ENCODE assay signal across 9 cellular contexts in the genomic region with DNA sequence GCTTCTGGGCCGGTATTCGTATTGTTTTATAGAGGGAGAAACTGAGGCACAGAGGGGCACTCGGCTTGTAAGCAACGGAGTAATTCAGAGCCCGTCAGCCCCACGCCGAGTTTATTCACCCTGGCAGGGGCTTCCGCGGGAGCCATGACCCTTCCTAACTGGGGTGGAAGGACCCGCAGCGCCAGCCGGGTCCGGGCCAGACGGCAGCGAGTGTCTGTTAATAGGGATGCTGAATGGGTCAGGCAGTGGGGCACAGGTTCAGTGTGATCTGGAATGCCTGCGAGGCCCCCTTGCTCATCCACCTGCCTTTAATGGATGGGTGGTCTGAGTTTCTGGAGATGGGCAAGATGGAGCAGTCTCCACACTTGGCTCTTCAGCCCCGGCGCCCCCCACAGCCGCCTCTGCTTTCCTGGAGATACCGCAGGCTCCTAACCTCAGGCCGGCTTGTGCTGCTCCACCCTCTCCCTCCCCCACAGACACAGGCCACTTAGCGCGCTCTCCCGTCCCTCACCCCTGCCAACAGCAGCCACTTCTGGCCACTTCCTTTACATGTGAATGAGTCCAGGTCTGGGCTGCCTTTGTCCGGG.
DNase-seq lines count a peak whose midpoint lies in the region; ATAC-seq and TF ChIP-seq lines count a peak whose summit lies in the region.
"Had no signal": no experiment of that assay in that cellular context is flagged by ENCODE, and none has a peak within 500 bp of the region (broad histone marks: within the 10 kb centered on the region; RNA-seq: fewer than 3 reads in every experiment).

No MANE protein-coding gene starts in this region.

- H3K4me3 ChIP-seq in BE2C (ENCODE audit: low read depth, low read length) (peak overlapping the region; percentile 53), mucosa of rectum (ENCODE audit: low read length in 2 of 2) (peak overlapping the region; percentile 43 to 45)

- peak overlapping the region; percentile 8 to 63 for H3K9ac ChIP-seq in mucosa of rectum (ENCODE audit: low read depth in 1 of 2, low read length in 2 of 2)

- TF ChIP-seq CTCF in BE2C (IDR thresholded peaks at IDR 0.05; ENCODE audit: low read depth, low read length), result no peak

- no peak for ATAC-seq in GM21619 (IDR thresholded peaks at IDR 0.05; ENCODE audit: unreplicated experiment)
- no peak for ATAC-seq in GM21825 (IDR thresholded peaks at IDR 0.05; ENCODE audit: unreplicated experiment)
- no peak for ATAC-seq in HG03521 (IDR thresholded peaks at IDR 0.05; ENCODE audit: unreplicated experiment)
- ATAC-seq in GM19463 (IDR thresholded peaks at IDR 0.05; ENCODE audit: unreplicated experiment), result no peak

- H3K9me3 ChIP-seq in BE2C (no peaks in the 10 kb centered on the region), mucosa of rectum (ENCODE audit: control insufficient read depth in 2 of 2, low read length in 2 of 2) (no peaks in the 10 kb centered on the region)

- H3K27me3 ChIP-seq in BE2C (peaks cover 22% of the 10 kb centered on the region), mucosa of rectum (ENCODE audit: control insufficient read depth in 2 of 2, insufficient read depth in 2 of 2, low read length in 2 of 2) (peaks cover 28 to 29% of the 10 kb centered on the region in 2 donors)

- DNase-seq in BE2C (peak; percentile 66), NCI-H1092 treated with DMSO at 0.1 percent for 48 hours (lab: John Stamatoyannopoulos, UW) (peak; percentile 72), caudate nucleus (lab: John Stamatoyannopoulos, UW) (peak in 7 of 61 donors; percentile 6 to 46 (median 16))
- DNase-seq: KG1 had no signal

- H3K4me1 ChIP-seq in BE2C, result peaks cover 12% of the 10 kb centered on the region
- H3K4me1 ChIP-seq in mucosa of rectum (ENCODE audit: control insufficient read depth in 2 of 2, insufficient read depth in 2 of 2, low read length in 2 of 2), result peaks cover 6 to 13% of the 10 kb centered on the region in 2 donors

- H3K27ac ChIP-seq in caudate nucleus (ENCODE audit: low read depth, low read length) (peak overlapping the region; percentile 52), mucosa of rectum (ENCODE audit: low read depth in 2 of 2, low read length in 2 of 2) (peak overlapping the region; percentile 61 to 68)

- H3K36me3 ChIP-seq in BE2C, result no peaks in the 10 kb centered on the region
- no peaks in the 10 kb centered on the region for H3K36me3 ChIP-seq in mucosa of rectum (ENCODE audit: control insufficient read depth in 2 of 2, insufficient read depth in 2 of 2, low read length in 2 of 2)
